Comparison of ENCODE assay signal across 31 cellular contexts in genomic region chr7:153902857-153903256, GRCh38.
"Had no signal": no experiment of that assay in that cellular context is flagged by ENCODE, and none has a peak within 500 bp of the region (broad histone marks: within the 10 kb centered on the region; RNA-seq: fewer than 3 reads in every experiment).

No MANE protein-coding gene starts in this region.

- DNase-seq: cerebellar nuclear complex; cortex of kidney; effector memory CD8-positive, alpha-beta T cell; erythroblast; glutamatergic neuron; heart right ventricle; hippocampal formation; immature natural killer cell; islet precursor cell; kidney glomerular epithelial cell; left colon; left ventricle myocardium inferior; lower lobe of right lung; mucosa of descending colon; naive B cell; pancreas; stimulated activated CD4-positive, alpha-beta T cell treated with anti-CD3 and anti-CD28 coated beads, Interleukin-2, amount 100 ng/mL, for 24 hours; stimulated activated CD4-positive, alpha-beta T cell treated with anti-CD3 and anti-CD28 coated beads, Interleukin-4, amount 100 ng/mL, for 24 hours; stimulated activated naive CD4-positive, alpha-beta T cell treated with Interleukin-2 at 50 U/mL for 16 hours; stomach; transverse colon; upper lobe of right lung; uterus had no signal

- H3K36me3 Mint-ChIP-seq: immature natural killer cell; memory B cell; naive B cell; natural killer cell treated with Interleukin-12 subunit alpha and Interleukin-12 subunit beta and Interleukin-15 and Interleukin-18, amount 100 ng/mL, for 72 hours; stimulated activated effector memory CD8-positive, alpha-beta T cell treated with anti-CD3 and anti-CD28 coated beads, Interleukin-12 subunit alpha, Interleukin-12 subunit beta, amount 100 ng/mL, for 72 hours had no signal

- H3K4me1 ChIP-seq: gastrocnemius medialis, heart right ventricle, left ventricle myocardium inferior, lower lobe of right lung, pancreas, stomach, transverse colon, upper lobe of right lung, uterus had no signal

- H3K36me3 ChIP-seq: gastrocnemius medialis, heart right ventricle, left ventricle myocardium inferior, lower lobe of right lung, neutrophil, pancreas, stomach, thoracic aorta, transverse colon, upper lobe of right lung, uterus had no signal

- H3K27ac ChIP-seq: gastrocnemius medialis, heart right ventricle, left ventricle myocardium inferior, lower lobe of right lung, neutrophil, pancreas, stomach, thoracic aorta, transverse colon, upper lobe of right lung, uterus had no signal

- H3K27ac Mint-ChIP-seq: effector memory CD8-positive, alpha-beta T cell; immature natural killer cell; memory B cell; naive B cell; natural killer cell treated with Interleukin-12 subunit alpha and Interleukin-12 subunit beta and Interleukin-15 and Interleukin-18, amount 100 ng/mL, for 72 hours; progenitor cell of endocrine pancreas; stimulated activated effector memory CD8-positive, alpha-beta T cell treated with anti-CD3 and anti-CD28 coated beads, Interleukin-12 subunit alpha, Interleukin-12 subunit beta, amount 100 ng/mL, for 72 hours had no signal

- H3K4me3 ChIP-seq: gastrocnemius medialis, heart right ventricle, left ventricle myocardium inferior, lower lobe of right lung, mucosa of descending colon, pancreas, stomach, thoracic aorta, transverse colon, upper lobe of right lung, uterus had no signal

- ATAC-seq: effector memory CD8-positive, alpha-beta T cell; gastrocnemius medialis; left colon; lower lobe of right lung; mucosa of descending colon; natural killer cell treated with Interleukin-12 subunit alpha and Interleukin-12 subunit beta and Interleukin-15 and Interleukin-18, amount 100 ng/mL, for 72 hours; pancreas; sciatic nerve; stimulated activated effector memory CD8-positive, alpha-beta T cell treated with anti-CD3 and anti-CD28 coated beads, Interleukin-12 subunit alpha, Interleukin-12 subunit beta, amount 100 ng/mL, for 72 hours; upper lobe of right lung had no signal

- H3K9me3 ChIP-seq: gastrocnemius medialis, lower lobe of right lung, mucosa of descending colon, neutrophil, pancreas, stomach, thoracic aorta, transverse colon, upper lobe of right lung, uterus had no signal

- H3K27me3 ChIP-seq: gastrocnemius medialis, neutrophil, pancreas, stomach, transverse colon, upper lobe of right lung, uterus had no signal
